13 cellular contexts compared by ENCODE assay signal in the genomic region with DNA sequence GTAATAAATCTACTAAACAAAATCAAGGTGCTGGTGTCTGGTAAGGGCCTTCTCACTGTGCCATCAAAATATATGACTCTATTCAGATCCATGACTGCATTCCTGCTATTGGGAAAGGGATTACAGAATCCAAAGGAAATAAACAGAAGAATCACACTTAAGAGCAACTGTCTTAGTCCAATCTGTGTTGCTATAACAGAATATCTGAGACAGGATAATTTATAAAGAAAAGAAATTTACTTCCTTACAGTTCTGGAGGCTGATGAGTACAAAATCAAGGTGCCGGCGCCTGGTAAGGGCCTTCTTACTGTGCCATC. TPM values are rescaled to one million over a fixed set of nuclear protein-coding genes. Genes with fewer than 3 reads are reported as not detected.
A peak's percentile ranks its signal among the peaks of the same experiment; 100 is the strongest.
DNase-seq lines count a peak whose midpoint lies in the region; ATAC-seq and TF ChIP-seq lines count a peak whose summit lies in the region.
"Had no signal": no experiment of that assay in that cellular context is flagged by ENCODE, and none has a peak within 500 bp of the region (broad histone marks: within the 10 kb centered on the region; RNA-seq: fewer than 3 reads in every experiment).

No MANE protein-coding gene starts in this region.

- CTCF ChIA-PET in IMR-90 (lab: Yijun Ruan, JAX): interaction anchor here (0.9 kb wide), 1 partner anchor 20 kb away, joined by 3 read pairs; no protein-coding TSS in a partner anchor

- no peak overlapping the region for H3K4me3 ChIP-seq in IMR-90 (ENCODE audit: insufficient read depth, low read depth, low read length)
- no peak overlapping the region for H3K4me3 ChIP-seq in muscle layer of duodenum (ENCODE audit: low read depth in 1 of 2, low read length in 2 of 2)
- no peak overlapping the region for H3K4me3 ChIP-seq in thyroid gland (replicated peaks in 1 of 3)

- WGBS in IMR-90 (ENCODE audit: extremely low coverage in 2 of 2, insufficient read length in 1 of 2), 2 experiments: no CpG with 5 or more reads among the region's 2 CpGs
- WGBS in thyroid gland, 2 donors: 84 to 100% methylated on average over 2 of the region's 2 CpGs

- no peak overlapping the region for H4K91ac ChIP-seq in IMR-90 (ENCODE audit: insufficient read depth, low read depth, low read length)

- no peak overlapping the region for H2BK15ac ChIP-seq in IMR-90 (ENCODE audit: low read depth, low read length)

- no peak for TF ChIP-seq POLR2A in IMR-90 (IDR thresholded peaks at IDR 0.05; ENCODE audit: low read depth, low read length)
- TF ChIP-seq POLR2A in thyroid gland (IDR thresholded peaks at IDR 0.05): no peak

- H3K79me1 ChIP-seq in IMR-90 (ENCODE audit: low read depth in 1 of 2, low read length in 2 of 2): peaks cover 3 to 10% of the 10 kb centered on the region in 2 experiments; a peak in 2 of 4 replicates

- TF ChIP-seq RAD21 in IMR-90 (IDR thresholded peaks at IDR 0.05; ENCODE audit: low read length): no peak

- no TSS peak for BruUV-seq in IMR-90 (replicated peaks; lab: Mats Ljungman, UMichigan)

- H3K4me1 ChIP-seq in IMR-90 (ENCODE audit: control insufficient read depth, insufficient read depth, low read length) (peaks cover 12% of the 10 kb centered on the region), muscle layer of duodenum (ENCODE audit: control insufficient read depth in 1 of 2, insufficient read depth in 2 of 2, low read length in 2 of 2) (peaks cover 0 to 16% of the 10 kb centered on the region in 2 donors), thyroid gland (peaks cover 0 to 12% of the 10 kb centered on the region in 2 donors)

- H2AFZ ChIP-seq in IMR-90 (replicated peaks; ENCODE audit: low read length, poor library complexity): no peak overlapping the region

- H3K56ac ChIP-seq in IMR-90 (ENCODE audit: extremely low read depth, insufficient read depth, low read length): no peak overlapping the region

- intact Hi-C loops in IMR-90 (cut with micrococcal nuclease): no loop called here
- intact Hi-C loops in thyroid gland (cut with DNase I): no loop called here

- peaks cover 3% of the 10 kb centered on the region; the same call in 1 of the 2 replicates for H4K20me1 ChIP-seq in IMR-90 (ENCODE audit: insufficient read depth, low read length)

- no peak overlapping the region for H2AK5ac ChIP-seq in IMR-90 (ENCODE audit: low read depth, low read length)

- H3K4me2 ChIP-seq in IMR-90 (ENCODE audit: low read depth, low read length): no peak overlapping the region

- no peak overlapping the region for H4K5ac ChIP-seq in IMR-90 (ENCODE audit: low read depth, low read length)

- H2AK9ac ChIP-seq in IMR-90 (replicated peaks; ENCODE audit: low read depth, low read length, poor library complexity): no peak overlapping the region

- H3K4ac ChIP-seq in IMR-90 (ENCODE audit: low read depth, low read length): peak overlapping the region; percentile 19; the same call in 1 of the 2 replicates

- no peak overlapping the region for H3K14ac ChIP-seq in IMR-90 (replicated peaks; ENCODE audit: low read depth, low read length)

- POLR2A ChIA-PET in IMR-90 (lab: Charles Lee; ENCODE audit: unreplicated experiment): no interaction called here

- DNase-seq in IMR-90: peak; percentile 39
- no peak for DNase-seq in thyroid gland
- no peak for DNase-seq in stimulated activated CD4-positive, alpha-beta T cell treated with anti-CD3 and anti-CD28 coated beads, Interleukin-2, amount 100 ng/mL, for 48 hours
- no peak for DNase-seq in NCI-H187 (lab: John Stamatoyannopoulos, UW)
- DNase-seq in stimulated activated CD4-positive, alpha-beta T cell treated with anti-CD3 and anti-CD28 coated beads, Interleukin-15, amount 100 ng/mL, for 24 hours: no peak
- DNase-seq: activated CD4-positive, alpha-beta T cell treated with anti-CD3 and anti-CD28 coated beads for 4 hours; activated naive CD4-positive, alpha-beta T cell; NCI-H1694 treated with DMSO at 0.1 percent for 48 hours; NCI-H510A; T-helper 9 cell had no signal

- H3K9me3 ChIP-seq in IMR-90 (ENCODE audit: control insufficient read depth, insufficient read depth, low read length): no peaks in the 10 kb centered on the region
- no peaks in the 10 kb centered on the region for H3K9me3 ChIP-seq in muscle layer of duodenum (ENCODE audit: control insufficient read depth in 1 of 2, low read length in 2 of 2)
- H3K9me3 ChIP-seq in thyroid gland: no peaks in the 10 kb centered on the region

- peak overlapping the region; percentile 43; the same call in 1 of the 2 replicates for H3K27ac ChIP-seq in IMR-90 (ENCODE audit: insufficient read depth, low read length)
- H3K27ac ChIP-seq in cingulate gyrus (ENCODE audit: low read depth, low read length): peak overlapping the region; percentile 3
- H3K27ac ChIP-seq in muscle layer of duodenum (ENCODE audit: low read length): peak overlapping the region; percentile 10
- peak overlapping the region; percentile 48 to 65 (median 62) for H3K27ac ChIP-seq in thyroid gland
- H3K27ac ChIP-seq: C4-2B had no signal

- H3K9me1 ChIP-seq in IMR-90 (ENCODE audit: insufficient read depth, low read length): 0 out of 2 replicates have a peak, but pooled peaks cover 3% of the 10 kb centered on the region

- H2BK20ac ChIP-seq in IMR-90 (ENCODE audit: low read depth, low read length): no peak overlapping the region

- no peaks in the 10 kb centered on the region for H3K27me3 ChIP-seq in IMR-90 (ENCODE audit: control insufficient read depth, insufficient read depth, low read length)
- no peaks in the 10 kb centered on the region for H3K27me3 ChIP-seq in muscle layer of duodenum (ENCODE audit: low read depth, low read length)
- no peaks in the 10 kb centered on the region for H3K27me3 ChIP-seq in thyroid gland

- in situ Hi-C loops in IMR-90 (cut with MboI; ENCODE audit: low sequenced_read_pairs): no loop called here

- dilution Hi-C loops in IMR-90 (cut with HindIII; ENCODE audit: low sequenced_read_pairs, unreplicated experiment): no loop called here

- TF ChIP-seq CTCF in IMR-90 (conservative IDR thresholded peaks at IDR 0.05; ENCODE audit: low read depth, low read length) (no peak), thyroid gland (IDR thresholded peaks at IDR 0.05) (no peak)

- H3K23ac ChIP-seq in IMR-90 (ENCODE audit: low read depth, low read length): no peak overlapping the region

- no peak overlapping the region for H4K8ac ChIP-seq in IMR-90 (ENCODE audit: low read depth in 2 of 2, low read length in 2 of 2)

- peak; percentile 36 for ATAC-seq in IMR-90 (ENCODE audit: low read depth)

- H3K18ac ChIP-seq in IMR-90 (ENCODE audit: low read depth, low read length): peak overlapping the region; percentile 63; the same call in 1 of the 2 replicates

- no peak overlapping the region for H2BK120ac ChIP-seq in IMR-90 (ENCODE audit: low read depth, low read length)

- no peak overlapping the region for H3K9ac ChIP-seq in IMR-90 (ENCODE audit: low read depth, low read length)

- H3K36me3 ChIP-seq in IMR-90 (ENCODE audit: control insufficient read depth, insufficient read depth, low read length) (no peaks in the 10 kb centered on the region; the same call in 1 of the 2 replicates), muscle layer of duodenum (ENCODE audit: control insufficient read depth in 1 of 2, insufficient read depth in 2 of 2, low read length in 2 of 2) (no peaks in the 10 kb centered on the region), thyroid gland (no peaks in the 10 kb centered on the region)

- peak overlapping the region; percentile 55 for H2BK5ac ChIP-seq in IMR-90 (ENCODE audit: low read depth, low read length, poor library complexity, severe bottlenecking)

TF ChIP-seq in IMR-90, 13 proteins besides CTCF, POLR2A, EP300 and RAD21 (continues in another document):
- no peak for TF ChIP-seq ELK1 (IDR thresholded peaks at IDR 0.05; ENCODE audit: borderline replicate concordance, low read depth, low read length)
- TF ChIP-seq NFE2L2 (IDR thresholded peaks at IDR 0.05; ENCODE audit: low read depth, low read length): no peak
- TF ChIP-seq FOS (IDR thresholded peaks at IDR 0.05; ENCODE audit: low read depth, low read length): no peak
- no peak for TF ChIP-seq MXI1 (IDR thresholded peaks at IDR 0.05; ENCODE audit: borderline replicate concordance, low read depth, low read length)
- no peak for TF ChIP-seq USF2 (IDR thresholded peaks at IDR 0.05; ENCODE audit: low read depth, low read length)

RNA-seq across cellular contexts. Expression of gene ALG9, which starts 51.4 kb away (rescaled TPM):
- total RNA-seq in IMR-90 (2012; rRNA removed) (35.7 and 44.7 TPM in 2 replicates), thyroid gland (10 to 100 TPM; 35.3 to 44.9 (median 36.6) TPM)
- polyA plus RNA-seq in IMR-90 (2012; rRNA removed): 18.2 and 20.7 TPM in 2 replicates
- 7.4 and 10.6 TPM in 2 replicates for polyA plus RNA-seq in IMR-90 (2012; cell fraction: cytosol; rRNA removed)
- polyA plus RNA-seq in IMR-90 (2012; cell fraction: nucleus; rRNA removed; ENCODE audit: low replicate concordance): 10.9 and 48.7 TPM in 2 replicates

RNA-seq across cellular contexts. Expression of gene PPP2R1B, which starts 53.8 kb away (rescaled TPM):
- total RNA-seq in IMR-90 (2012; rRNA removed): 52.8 and 62.9 TPM in 2 replicates
- polyA plus RNA-seq in IMR-90 (2012; rRNA removed): 22.4 and 23.0 TPM in 2 replicates
- 7.2 and 16.0 TPM in 2 replicates for polyA plus RNA-seq in IMR-90 (2012; cell fraction: cytosol; rRNA removed)
- 4.4 and 27.4 TPM in 2 replicates for polyA plus RNA-seq in IMR-90 (2012; cell fraction: nucleus; rRNA removed; ENCODE audit: low replicate concordance)
- total RNA-seq in thyroid gland: 10 to 100 TPM; 22.4 to 39.2 (median 25.3) TPM

RNA-seq across cellular contexts. Expression of gene FDXACB1, which starts 58.9 kb away (rescaled TPM):
- total RNA-seq in IMR-90 (2012; rRNA removed) (3.0 and 3.3 TPM in 2 replicates), thyroid gland (1 to 10 TPM; 1.8 to 3.0 (median 2.8) TPM)
- 1.3 and 1.7 TPM in 2 replicates for polyA plus RNA-seq in IMR-90 (2012; rRNA removed)
- 0.51 and 0.83 TPM in 2 replicates for polyA plus RNA-seq in IMR-90 (2012; cell fraction: cytosol; rRNA removed)
- polyA plus RNA-seq in IMR-90 (2012; cell fraction: nucleus; rRNA removed; ENCODE audit: low replicate concordance): 0.48 and 1.6 TPM in 2 replicates

RNA-seq across cellular contexts. Expression of gene CFAP68, which starts 59.3 kb away (rescaled TPM):
- 8.9 and 10.2 TPM in 2 replicates for total RNA-seq in IMR-90 (2012; rRNA removed)
- polyA plus RNA-seq in IMR-90 (2012; rRNA removed): 17.0 and 19.9 TPM in 2 replicates
- 12.8 and 19.3 TPM in 2 replicates for polyA plus RNA-seq in IMR-90 (2012; cell fraction: cytosol; rRNA removed)
- polyA plus RNA-seq in IMR-90 (2012; cell fraction: nucleus; rRNA removed; ENCODE audit: low replicate concordance): 1.6 and 6.8 TPM in 2 replicates
- total RNA-seq in thyroid gland: 10 to 100 TPM; 24.7 to 47.1 (median 38.0) TPM

Comparison
In these comparisons a context has a peak if more than half of its experiments do, and no peak if none do; other contexts are left out.
1. H3K27ac ChIP-seq: peak in every context shown above with its lines; median percentile 62 in thyroid gland; 43 in IMR-90; 10 in muscle layer of duodenum; 3 in cingulate gyrus.